8 cellular contexts compared by ENCODE assay signal in genomic region chr1:221708076-221708571, GRCh38. TPM values are rescaled to one million over a fixed set of nuclear protein-coding genes. Genes with fewer than 3 reads are reported as not detected.
DNase-seq lines count a peak whose midpoint lies in the region; ATAC-seq lines count a peak whose summit lies in the region.

No MANE protein-coding gene starts in this region.

- peaks cover 51% of the 10 kb centered on the region for H3K36me3 Mint-ChIP-seq in activated naive CD8-positive, alpha-beta T cell treated with anti-CD3 and anti-CD28 coated beads for 36 hours

- no peaks in the 10 kb centered on the region for H3K9me3 Mint-ChIP-seq in activated naive CD8-positive, alpha-beta T cell treated with anti-CD3 and anti-CD28 coated beads for 36 hours

- H3K4me3 Mint-ChIP-seq in activated naive CD8-positive, alpha-beta T cell treated with anti-CD3 and anti-CD28 coated beads for 36 hours: no peak overlapping the region

- H3K27me3 Mint-ChIP-seq in activated naive CD8-positive, alpha-beta T cell treated with anti-CD3 and anti-CD28 coated beads for 36 hours: no peaks in the 10 kb centered on the region

- peak; percentile 17 to 19 for DNase-seq in activated CD4-positive, alpha-beta T cell treated with anti-CD3 and anti-CD28 coated beads for 24 hours (ENCODE audit: low read depth in 2 of 2)
- no peak for DNase-seq in activated CD4-positive, alpha-beta T cell treated with anti-CD3 and anti-CD28 coated beads for 1 hour
- peak; percentile 59 for DNase-seq in NCI-H69 (lab: John Stamatoyannopoulos, UW)
- peak; percentile 68 for DNase-seq in activated naive CD8-positive, alpha-beta T cell treated with anti-CD3 and anti-CD28 coated beads for 36 hours
- peak; percentile 38 for DNase-seq in mucosa of gallbladder (ENCODE audit: low spot score)
- DNase-seq in COLO829 (ENCODE audit: low spot score): no peak
- no peak for DNase-seq in mesenteric fat pad (ENCODE audit: low spot score)

- peak overlapping the region; percentile 90 for H3K27ac Mint-ChIP-seq in activated naive CD8-positive, alpha-beta T cell treated with anti-CD3 and anti-CD28 coated beads for 36 hours

- peak; percentile 59 for ATAC-seq in HG02678 (IDR thresholded peaks at IDR 0.05; ENCODE audit: unreplicated experiment)

- peaks cover 54% of the 10 kb centered on the region for H3K4me1 Mint-ChIP-seq in activated naive CD8-positive, alpha-beta T cell treated with anti-CD3 and anti-CD28 coated beads for 36 hours

RNA-seq across cellular contexts. Expression of gene DUSP10, which starts 33.8 kb away (rescaled TPM):
- 10 to 100 TPM; 32.7 to 33.0 TPM for total RNA-seq in activated naive CD8-positive, alpha-beta T cell treated with anti-CD3 and anti-CD28 coated beads for 36 hours
- total RNA-seq in mucosa of gallbladder (9.2 TPM), mesenteric fat pad (5.8 TPM)

Comparison
In these comparisons a context has a peak if more than half of its experiments do, and no peak if none do; other contexts are left out.
1. DNase-seq: peak in activated CD4-positive, alpha-beta T cell treated with anti-CD3 and anti-CD28 coated beads for 24 hours (2 of 2), NCI-H69 (single experiment), activated naive CD8-positive, alpha-beta T cell treated with anti-CD3 and anti-CD28 coated beads for 36 hours (single experiment) and mucosa of gallbladder (single experiment); none in activated CD4-positive, alpha-beta T cell treated with anti-CD3 and anti-CD28 coated beads for 1 hour (single experiment), COLO829 (single experiment) and mesenteric fat pad (single experiment).